8 cellular contexts compared by ENCODE assay signal in genomic region chr19:41323023-41323422, GRCh38. TPM values are rescaled to one million over a fixed set of nuclear protein-coding genes. Genes with fewer than 3 reads are reported as not detected.
DNase-seq lines count a peak whose midpoint lies in the region; ATAC-seq and TF ChIP-seq lines count a peak whose summit lies in the region.

No MANE protein-coding gene starts in this region.

- no peak for ATAC-seq in T-helper 17 cell
- ATAC-seq in HG03571 (IDR thresholded peaks at IDR 0.05; ENCODE audit: unreplicated experiment), result no peak

- H3K4me1 Mint-ChIP-seq in T-helper 17 cell, result peaks cover 43% of the 10 kb centered on the region

- H3K27me3 Mint-ChIP-seq in T-helper 17 cell, result no peaks in the 10 kb centered on the region

- H3K36me3 Mint-ChIP-seq in T-helper 17 cell (ENCODE audit: low read depth), result peaks cover 12% of the 10 kb centered on the region

- no peaks in the 10 kb centered on the region for H3K27me3 ChIP-seq in sigmoid colon

- H3K4me1 ChIP-seq in sigmoid colon, result peaks cover 0 to 66% (median 56%) of the 10 kb centered on the region in 4 donors

- H3K27ac Mint-ChIP-seq in T-helper 17 cell, result peak overlapping the region; percentile 86

- DNase-seq in EH (ENCODE audit: low read depth) (peak; percentile 87), T-helper 17 cell (no peak), fibroblast of villous mesenchyme (ENCODE audit: low read depth) (peak; percentile 96), sigmoid colon (peak; percentile 73), superior temporal gyrus (ENCODE audit: extremely low spot score) (no peak), medulla oblongata (ENCODE audit: extremely low spot score) (no peak), C1 segment of cervical spinal cord (lab: John Stamatoyannopoulos, UW) (no peak)

- H3K4me3 Mint-ChIP-seq in T-helper 17 cell, result peak overlapping the region; percentile 70

- H3K4me3 ChIP-seq in fibroblast of villous mesenchyme (ENCODE audit: low read depth, low read length) (peak overlapping the region; percentile 19), sigmoid colon (no peak overlapping the region)

- TF ChIP-seq EP300 in sigmoid colon (IDR thresholded peaks at IDR 0.05), result no peak

- 67 to 76% methylated on average over 7 of the region's 7 CpGs for WGBS in sigmoid colon, 2 donors

- peaks cover 0 to 40% (median 28%) of the 10 kb centered on the region in 4 donors for H3K36me3 ChIP-seq in sigmoid colon

- peak overlapping the region; percentile 79 to 90 (median 86) for H3K27ac ChIP-seq in sigmoid colon

- intact Hi-C loops in sigmoid colon (cut with DNase I), result no loop called here

- TF ChIP-seq CTCF in fibroblast of villous mesenchyme (IDR thresholded peaks at IDR 0.05; ENCODE audit: insufficient read depth, low read depth, low read length) (peak; percentile 7), sigmoid colon (IDR thresholded peaks at IDR 0.05) (no peak)

- H3K9me3 ChIP-seq in T-helper 17 cell (ENCODE audit: control insufficient read depth, low read length, poor library complexity, severe bottlenecking), result no peaks in the 10 kb centered on the region
- no peaks in the 10 kb centered on the region for H3K9me3 ChIP-seq in sigmoid colon

- no peak for TF ChIP-seq POLR2A in sigmoid colon (IDR thresholded peaks at IDR 0.05)

RNA-seq across cellular contexts. Expression of gene CCDC97, which starts 13.1 kb away (rescaled TPM):
- total RNA-seq in T-helper 17 cell, result 10 to 100 TPM; 34.7 to 35.4 TPM
- 9.7 and 11.2 TPM in 2 replicates for total RNA-seq in fibroblast of villous mesenchyme
- total RNA-seq in sigmoid colon, result 10 to 100 TPM in 1 of 4 donors, 1 to 10 TPM in 3; 8.7 to 16.6 (median 9.2) TPM
- 10 to 100 TPM; 11.3 to 23.1 (median 15.6) TPM for polyA plus RNA-seq in sigmoid colon

RNA-seq across cellular contexts. Expression of gene TGFB1, which starts 30.7 kb away (rescaled TPM):
- total RNA-seq in T-helper 17 cell, result 100 to 1,000 TPM; 408 to 431 TPM
- 7.8 and 16.8 TPM in 2 replicates for total RNA-seq in fibroblast of villous mesenchyme
- total RNA-seq in sigmoid colon, result 10 to 100 TPM; 16.4 to 27.1 (median 18.1) TPM
- 10 to 100 TPM in 1 of 3 donors, 1 to 10 TPM in 2; 6.5 to 25.0 (median 7.2) TPM for polyA plus RNA-seq in sigmoid colon

RNA-seq across cellular contexts. Expression of gene B9D2, which starts 40.9 kb away (rescaled TPM):
- total RNA-seq in T-helper 17 cell, result 10 to 100 TPM; 37.1 to 41.4 TPM
- 3.5 and 4.5 TPM in 2 replicates for total RNA-seq in fibroblast of villous mesenchyme
- total RNA-seq in sigmoid colon, result 10 to 100 TPM in 3 of 4 donors, 1 to 10 TPM in 1; 7.5 to 14.5 (median 13.6) TPM
- polyA plus RNA-seq in sigmoid colon, result 10 to 100 TPM in 1 of 3 donors, 1 to 10 TPM in 2; 7.2 to 10.1 (median 8.4) TPM

RNA-seq across cellular contexts. Expression of gene TMEM91, which starts 53.3 kb away (rescaled TPM):
- total RNA-seq in T-helper 17 cell (10 to 100 TPM in 1 of 2 donors, 1 to 10 TPM in 1; 6.9 to 35.0 TPM), fibroblast of villous mesenchyme (2.6 and 5.5 TPM in 2 replicates), sigmoid colon (10 to 100 TPM; 13.6 to 47.1 (median 22.6) TPM)
- polyA plus RNA-seq in sigmoid colon, result 1 to 10 TPM in 2 of 3 donors, under 1 TPM in 1; 0.46 to 9.6 (median 5.8) TPM

RNA-seq across cellular contexts. Expression of gene HNRNPUL1, which starts 58.9 kb away (rescaled TPM):
- total RNA-seq in T-helper 17 cell (100 to 1,000 TPM; 316 to 329 TPM), fibroblast of villous mesenchyme (123 and 128 TPM in 2 replicates), sigmoid colon (100 to 1,000 TPM; 120 to 153 (median 130) TPM)
- 100 to 1,000 TPM in 1 of 3 donors, 10 to 100 TPM in 2; 61.9 to 133 (median 65.0) TPM for polyA plus RNA-seq in sigmoid colon

Comparison
In these comparisons a context has a peak if more than half of its experiments do, and no peak if none do; other contexts are left out.
1. DNase-seq: peak in EH (single experiment), fibroblast of villous mesenchyme (single experiment) and sigmoid colon (single experiment); none in T-helper 17 cell (0 of 3), superior temporal gyrus (single experiment), medulla oblongata (single experiment) and C1 segment of cervical spinal cord (0 of 14).
2. RNA of gene TGFB1, which starts 30.7 kb away (total RNA-seq): 408 to 431 TPM in T-helper 17 cell; 16.4 to 27.1 TPM in sigmoid colon and 7.8 to 16.8 TPM in fibroblast of villous mesenchyme; every median in the first group is over 10 times any median in the second.